25 cellular contexts compared by ENCODE assay signal in genomic region chr2:23077599-23077998, GRCh38.
"Had no signal": no experiment of that assay in that cellular context is flagged by ENCODE, and none has a peak within 500 bp of the region (broad histone marks: within the 10 kb centered on the region; RNA-seq: fewer than 3 reads in every experiment).

No MANE protein-coding gene starts in this region.

- DNase-seq: activated CD4-positive, alpha-beta T cell treated with anti-CD3 and anti-CD28 coated beads for 1 hour; activated CD4-positive, alpha-beta T cell treated with anti-CD3 and anti-CD28 coated beads, Interleukin-2, amount 50 U/mL, for 1 hour; activated CD8-positive, alpha-beta T cell treated with anti-CD3 and anti-CD28 coated beads, Interleukin-2, amount 10 ng/mL, durations not matched to agents 7 days and 5 days; activated gamma-delta T cell; anterior cingulate cortex; body of pancreas; caudate nucleus; effector memory CD4-positive, alpha-beta T cell; foreskin fibroblast; left cardiac atrium; nephron progenitor cell; pancreas; psoas muscle; right cardiac atrium; stimulated activated CD4-positive, alpha-beta T cell treated with anti-CD3 and anti-CD28 coated beads, Interleukin-4, amount 100 ng/mL, for 24 hours; stimulated activated naive CD8-positive, alpha-beta T cell treated with anti-CD3 and anti-CD28 coated beads, Interleukin-15, Interleukin-2, amounts not matched to agents 100 U/mL and 50 U/mL, for 24 hours; T-helper 1 cell; upper lobe of left lung; WERI-Rb-1 had no signal

- FAIRE-seq: pancreas, TTC549 had no signal

- H3K27ac ChIP-seq: body of pancreas, epithelial cell of prostate, pancreas, psoas muscle, upper lobe of left lung, WERI-Rb-1 had no signal

- H3K36me3 ChIP-seq: pancreas, upper lobe of left lung, WERI-Rb-1 had no signal

- H3K4me1 Mint-ChIP-seq: activated naive CD4-positive, alpha-beta T cell treated with anti-CD3 and anti-CD28 coated beads, Interleukin-2, amount 50 U/mL, for 24 hours; memory B cell; nephron progenitor cell had no signal

- H3K27me3 ChIP-seq: body of pancreas, pancreas, upper lobe of left lung had no signal

- H3K36me3 Mint-ChIP-seq: activated naive CD4-positive, alpha-beta T cell treated with anti-CD3 and anti-CD28 coated beads, Interleukin-2, amount 50 U/mL, for 24 hours; memory B cell had no signal

- H3K4me3 ChIP-seq: body of pancreas, pancreas, psoas muscle, upper lobe of left lung had no signal

- H3K27ac Mint-ChIP-seq: activated CD8-positive, alpha-beta T cell treated with anti-CD3 and anti-CD28 coated beads, Interleukin-2, amount 10 ng/mL, durations not matched to agents 7 days and 5 days; activated naive CD4-positive, alpha-beta T cell treated with anti-CD3 and anti-CD28 coated beads, Interleukin-2, amount 50 U/mL, for 24 hours; activated T-helper 1 cell treated with anti-CD3 and anti-CD28 coated beads, Interleukin-12 subunit alpha, Interleukin-12 subunit beta, Interleukin-2, Interleukin-4 antibody, amounts not matched to agents 30 ng/mL and 10 ng/mL and 1 ng/mL, durations not matched to agents 14 hours and 24 hours and 36 hours; dendritic cell treated with granulocyte-macrophage colony-stimulating factor and Interleukin-4, amounts not matched to agents 40 ng/mL and 50 ng/mL, for 4 days; memory B cell; nephron progenitor cell had no signal

- H3K4me1 ChIP-seq: pancreas, psoas muscle, upper lobe of left lung had no signal

- H3K4me3 Mint-ChIP-seq: activated CD8-positive, alpha-beta T cell treated with anti-CD3 and anti-CD28 coated beads, Interleukin-2, amount 10 ng/mL, durations not matched to agents 7 days and 5 days; activated naive CD4-positive, alpha-beta T cell treated with anti-CD3 and anti-CD28 coated beads, Interleukin-2, amount 50 U/mL, for 24 hours; activated T-helper 1 cell treated with anti-CD3 and anti-CD28 coated beads, Interleukin-12 subunit alpha, Interleukin-12 subunit beta, Interleukin-2, Interleukin-4 antibody, amounts not matched to agents 30 ng/mL and 10 ng/mL and 1 ng/mL, durations not matched to agents 14 hours and 24 hours and 36 hours; dendritic cell treated with granulocyte-macrophage colony-stimulating factor and Interleukin-4, amounts not matched to agents 40 ng/mL and 50 ng/mL, for 4 days; memory B cell; nephron progenitor cell had no signal

- H3K27me3 Mint-ChIP-seq: dendritic cell treated with granulocyte-macrophage colony-stimulating factor and Interleukin-4, amounts not matched to agents 40 ng/mL and 50 ng/mL, for 4 days had no signal

- H3K9me3 Mint-ChIP-seq: activated T-helper 1 cell treated with anti-CD3 and anti-CD28 coated beads, Interleukin-12 subunit alpha, Interleukin-12 subunit beta, Interleukin-2, Interleukin-4 antibody, amounts not matched to agents 30 ng/mL and 10 ng/mL and 1 ng/mL, durations not matched to agents 14 hours and 24 hours and 36 hours had no signal

- H3K9me3 ChIP-seq: body of pancreas, pancreas, psoas muscle, upper lobe of left lung had no signal
